ENCODE assay signal across 17 cellular contexts in genomic region chr20:50238081-50238800, GRCh38.
"Had no signal": no experiment of that assay in that cellular context is flagged by ENCODE, and none has a peak within 500 bp of the region (broad histone marks: within the 10 kb centered on the region; RNA-seq: fewer than 3 reads in every experiment).

No MANE protein-coding gene starts in this region.

- H3K4me3 Mint-ChIP-seq: activated naive CD4-positive, alpha-beta T cell treated with anti-CD3 and anti-CD28 coated beads, Interleukin-2, amount 50 U/mL, for 24 hours; mesothelial cell of epicardium; natural killer cell treated with Interleukin-12 subunit alpha and Interleukin-12 subunit beta and Interleukin-15 and Interleukin-18, amount 100 ng/mL, for 72 hours; stimulated activated memory B cell treated with anti-CD40 and anti-IgM and Interleukin-4, amounts not matched to agents 10 μg/mL and 1 μg/mL and 100 μg/mL, for 72 hours had no signal

- ATAC-seq: stimulated activated memory B cell treated with anti-CD40 and anti-IgM and Interleukin-4, amounts not matched to agents 10 μg/mL and 1 μg/mL and 100 μg/mL, for 72 hours had no signal

- FAIRE-seq: islet of Langerhans had no signal

- H3K36me3 Mint-ChIP-seq: activated naive CD4-positive, alpha-beta T cell treated with anti-CD3 and anti-CD28 coated beads, Interleukin-2, amount 50 U/mL, for 24 hours; mesothelial cell of epicardium; natural killer cell treated with Interleukin-12 subunit alpha and Interleukin-12 subunit beta and Interleukin-15 and Interleukin-18, amount 100 ng/mL, for 72 hours; stimulated activated memory B cell treated with anti-CD40 and anti-IgM and Interleukin-4, amounts not matched to agents 10 μg/mL and 1 μg/mL and 100 μg/mL, for 72 hours had no signal

- H3K9me3 Mint-ChIP-seq: activated naive CD4-positive, alpha-beta T cell treated with anti-CD3 and anti-CD28 coated beads, Interleukin-2, amount 50 U/mL, for 24 hours; natural killer cell treated with Interleukin-12 subunit alpha and Interleukin-12 subunit beta and Interleukin-15 and Interleukin-18, amount 100 ng/mL, for 72 hours; stimulated activated memory B cell treated with anti-CD40 and anti-IgM and Interleukin-4, amounts not matched to agents 10 μg/mL and 1 μg/mL and 100 μg/mL, for 72 hours had no signal

- H3K27me3 Mint-ChIP-seq: activated naive CD4-positive, alpha-beta T cell treated with anti-CD3 and anti-CD28 coated beads, Interleukin-2, amount 50 U/mL, for 24 hours had no signal

- H3K4me1 Mint-ChIP-seq: activated naive CD4-positive, alpha-beta T cell treated with anti-CD3 and anti-CD28 coated beads, Interleukin-2, amount 50 U/mL, for 24 hours; stimulated activated memory B cell treated with anti-CD40 and anti-IgM and Interleukin-4, amounts not matched to agents 10 μg/mL and 1 μg/mL and 100 μg/mL, for 72 hours had no signal

- H3K27ac Mint-ChIP-seq: activated naive CD4-positive, alpha-beta T cell treated with anti-CD3 and anti-CD28 coated beads, Interleukin-2, amount 50 U/mL, for 24 hours; mesothelial cell of epicardium; stimulated activated memory B cell treated with anti-CD40 and anti-IgM and Interleukin-4, amounts not matched to agents 10 μg/mL and 1 μg/mL and 100 μg/mL, for 72 hours had no signal

- DNase-seq: activated CD4-positive, alpha-beta T cell treated with anti-CD3 and anti-CD28 coated beads for 1 hour; activated CD8-positive, alpha-beta memory T cell treated with anti-CD3 and anti-CD28 coated beads for 24 hours; activated CD8-positive, alpha-beta memory T cell treated with anti-CD3 and anti-CD28 coated beads, Interleukin-2, amount 50 U/mL, for 48 hours; activated effector memory CD4-positive, alpha-beta T cell treated with anti-CD3 and anti-CD28 coated beads, Interleukin-2, amount 50 U/mL, for 16 hours; activated T-cell treated with anti-CD3 and anti-CD28 coated beads, Interleukin-2, amount 50 U/mL, for 48 hours; adrenal gland; dermis blood vessel endothelial cell; effector memory CD4-positive, alpha-beta T cell; left colon; spleen; stimulated activated CD4-positive, alpha-beta T cell treated with anti-CD3 and anti-CD28 coated beads, Interleukin-4, amount 100 ng/mL, for 4 hours; upper lobe of right lung had no signal
